In genomic region chr3:139327231-139327630, GRCh38 we compare ENCODE assay signal across 1 cellular context.
TF ChIP-seq lines count a peak whose summit lies in the region.

No MANE protein-coding gene starts in this region.

TF ChIP-seq in HCT116, 20 proteins besides CTCF, POLR2A, EP300 and RAD21 (continued from another document):
- no peak for TF ChIP-seq REST (IDR thresholded peaks at IDR 0.05; ENCODE audit: low read depth)
